1 cellular context compared by ENCODE assay signal in genomic region chr21:39345440-39345839, GRCh38.
TF ChIP-seq lines count a peak whose summit lies in the region.

No MANE protein-coding gene starts in this region.

TF ChIP-seq in H1, 55 proteins besides CTCF, POLR2A, EP300 and RAD21:
- peak; percentile 36; the same call in 1 of the 2 replicates for TF ChIP-seq POLR2AphosphoS5 (IDR thresholded peaks at IDR 0.05; ENCODE audit: low read depth, low read length)
- no peak for TF ChIP-seq EGR1 (IDR thresholded peaks at IDR 0.05; ENCODE audit: borderline replicate concordance, low read depth, low read length)
